8 cellular contexts compared by ENCODE assay signal in the genomic region with DNA sequence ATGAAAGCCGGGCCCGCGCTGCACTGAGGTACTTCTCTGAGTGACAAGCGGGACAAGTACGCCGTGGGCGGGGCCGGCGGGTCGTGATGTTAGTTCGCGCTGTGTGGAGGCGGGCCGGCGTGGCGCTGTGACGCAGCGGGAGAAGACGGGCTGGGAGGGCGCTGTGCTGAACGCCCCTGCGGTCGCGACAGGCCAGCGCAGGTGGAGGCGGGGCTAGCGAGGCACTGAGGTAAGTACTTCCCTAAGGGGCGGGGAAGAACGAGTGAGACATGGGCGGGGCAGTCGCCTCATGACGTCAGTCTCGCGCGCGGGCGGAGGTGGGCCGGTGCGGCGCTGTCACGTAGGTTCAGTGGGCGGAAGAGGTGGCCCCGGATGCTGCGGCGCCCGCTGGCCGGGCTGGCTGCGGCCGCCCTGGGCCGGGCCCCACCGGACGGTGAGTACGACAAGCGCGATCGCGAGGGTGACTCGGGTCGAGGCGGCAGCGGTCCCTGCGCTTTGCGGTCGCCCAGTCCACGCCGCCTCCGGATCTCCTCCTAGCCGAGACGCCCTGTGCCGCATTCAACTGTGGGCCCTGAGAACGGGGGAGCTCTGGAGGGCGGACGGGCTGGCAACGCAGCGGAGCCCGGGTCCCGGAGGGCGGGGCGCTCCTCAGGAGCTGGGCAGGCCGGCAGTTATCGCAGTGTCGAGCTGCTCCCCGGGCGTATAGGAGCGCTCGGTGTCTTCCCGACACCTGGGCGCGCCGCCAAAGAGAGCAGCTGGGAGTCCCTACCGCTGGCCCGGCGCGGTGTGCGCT. TPM values are rescaled to one million over a fixed set of nuclear protein-coding genes. Genes with fewer than 3 reads are reported as not detected.
DNase-seq lines count a peak whose midpoint lies in the region; ATAC-seq and TF ChIP-seq lines count a peak whose summit lies in the region.

A gene with protein sequence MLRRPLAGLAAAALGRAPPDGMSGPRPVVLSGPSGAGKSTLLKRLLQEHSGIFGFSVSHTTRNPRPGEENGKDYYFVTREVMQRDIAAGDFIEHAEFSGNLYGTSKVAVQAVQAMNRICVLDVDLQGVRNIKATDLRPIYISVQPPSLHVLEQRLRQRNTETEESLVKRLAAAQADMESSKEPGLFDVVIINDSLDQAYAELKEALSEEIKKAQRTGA (plus strand): TSS at position 349 of the 793 bp plus-strand sequence. CDS start 24 bp downstream, at position 373.

- H3K9me3 ChIP-seq in SK-N-MC (ENCODE audit: low read depth, low read length), result no peaks in the 10 kb centered on the region
- H3K9me3 ChIP-seq in gastroesophageal sphincter, result no peaks in the 10 kb centered on the region
- no peaks in the 10 kb centered on the region for H3K9me3 ChIP-seq in neutrophil

- no peaks in the 10 kb centered on the region for H3K27me3 ChIP-seq in GM06990 (replicated peaks; ENCODE audit: control insufficient read depth, insufficient read depth, low read length)
- no peaks in the 10 kb centered on the region for H3K27me3 ChIP-seq in gastroesophageal sphincter
- no peaks in the 10 kb centered on the region for H3K27me3 ChIP-seq in neutrophil

- DNase-seq in GM06990 (ENCODE audit: extremely low read depth, insufficient read length) (peak; percentile 100), NB4 (ENCODE audit: low read depth) (peak; percentile 100), SK-N-MC (ENCODE audit: low read depth, low spot score) (peak; percentile 90), substantia nigra (lab: John Stamatoyannopoulos, UW) (peak; percentile 81 to 100 (median 98))
- DNase-seq in activated naive CD4-positive, alpha-beta T cell treated with anti-CD3 and anti-CD28 coated beads, Interleukin-2, amount 10 ng/mL, durations not matched to agents 7 days and 5 days, result peak; percentile 100

- TF ChIP-seq EP300 in gastroesophageal sphincter (IDR thresholded peaks at IDR 0.05), result no peak

- H3K9ac ChIP-seq in SK-N-MC (ENCODE audit: insufficient read length), result peak within 1 kb of the TSS; percentile 78

- H3K36me3 ChIP-seq in GM06990 (ENCODE audit: control insufficient read depth, insufficient read depth, low read length) (peaks cover 1% of the 10 kb centered on the region; the same call in 1 of the 2 replicates), SK-N-MC (ENCODE audit: insufficient read depth, low read length) (no peaks in the 10 kb centered on the region), gastroesophageal sphincter (peaks cover 0 to 13% of the 10 kb centered on the region in 2 donors), neutrophil (peaks cover 9% of the 10 kb centered on the region)

- H3K27me3 Mint-ChIP-seq in activated naive CD4-positive, alpha-beta T cell treated with anti-CD3 and anti-CD28 coated beads, Interleukin-2, amount 10 ng/mL, durations not matched to agents 7 days and 5 days, result peaks cover 20% of the 10 kb centered on the region

- peaks cover 40% of the 10 kb centered on the region for H3K4me1 Mint-ChIP-seq in activated naive CD4-positive, alpha-beta T cell treated with anti-CD3 and anti-CD28 coated beads, Interleukin-2, amount 10 ng/mL, durations not matched to agents 7 days and 5 days

- H3K4me1 ChIP-seq in gastroesophageal sphincter (peaks cover 6 to 55% (median 36%) of the 10 kb centered on the region in 3 donors), neutrophil (ENCODE audit: control insufficient read depth in 1 of 2, insufficient read depth in 1 of 2, low read depth in 1 of 2, low read length in 1 of 2) (peaks cover 41 to 42% of the 10 kb centered on the region in 2 experiments)

- H3K36me3 Mint-ChIP-seq in activated naive CD4-positive, alpha-beta T cell treated with anti-CD3 and anti-CD28 coated beads, Interleukin-2, amount 10 ng/mL, durations not matched to agents 7 days and 5 days, result peaks cover 26% of the 10 kb centered on the region

- ATAC-seq in HG02571 (IDR thresholded peaks at IDR 0.05; ENCODE audit: unreplicated experiment) (peak; percentile 90), gastroesophageal sphincter (peak; percentile 96)

- CTCF ChIA-PET in activated naive CD4-positive, alpha-beta T cell treated with anti-CD3 and anti-CD28 coated beads, Interleukin-2, amount 10 ng/mL, durations not matched to agents 7 days and 5 days (lab: Charles Lee), result interaction anchor here (0.7 to 1.4 kb wide), 4 partner anchors 12 to 141 kb away, joined by 3 to 4 read pairs (median 3); no protein-coding TSS in a partner anchor

- peak within 1 kb of the TSS; percentile 54 for H3K27ac ChIP-seq in SK-N-MC
- peak within 1 kb of the TSS; percentile 87 to 99 (median 95) for H3K27ac ChIP-seq in gastroesophageal sphincter
- H3K27ac ChIP-seq in neutrophil, result peak within 1 kb of the TSS; percentile 98
- peak within 1 kb of the TSS; percentile 90 for H3K27ac ChIP-seq in substantia nigra (ENCODE audit: low read depth, low read length, poor library complexity, severe bottlenecking)

- H3K4me3 ChIP-seq in GM06990 (replicated peaks; ENCODE audit: low read depth, low read length) (peak within 1 kb of the TSS; percentile 93), NB4 (ENCODE audit: low read depth, low read length) (peak within 1 kb of the TSS; percentile 85), SK-N-MC (peak within 1 kb of the TSS; percentile 94), gastroesophageal sphincter (peak within 1 kb of the TSS; percentile 70 to 72), neutrophil (ENCODE audit: low read depth in 1 of 2, low read length in 1 of 2) (peak within 1 kb of the TSS; percentile 83 to 95)

- H3K9me3 Mint-ChIP-seq in activated naive CD4-positive, alpha-beta T cell treated with anti-CD3 and anti-CD28 coated beads, Interleukin-2, amount 10 ng/mL, durations not matched to agents 7 days and 5 days, result no peaks in the 10 kb centered on the region

- no CpG with 5 or more reads among the region's 95 CpGs for WGBS in gastroesophageal sphincter (ENCODE audit: low coverage in 1 of 2), 2 donors

- TF ChIP-seq POLR2A in NB4 (IDR thresholded peaks at IDR 0.05; ENCODE audit: extremely low read depth, insufficient read length), result peak; percentile 71
- peak; percentile 97 to 98 for TF ChIP-seq POLR2A in gastroesophageal sphincter (IDR thresholded peaks at IDR 0.05)

- H3K27ac Mint-ChIP-seq in activated naive CD4-positive, alpha-beta T cell treated with anti-CD3 and anti-CD28 coated beads, Interleukin-2, amount 10 ng/mL, durations not matched to agents 7 days and 5 days, result peak within 1 kb of the TSS; percentile 98

- H3K4me3 Mint-ChIP-seq in activated naive CD4-positive, alpha-beta T cell treated with anti-CD3 and anti-CD28 coated beads, Interleukin-2, amount 10 ng/mL, durations not matched to agents 7 days and 5 days, result peak within 1 kb of the TSS; percentile 98

- TF ChIP-seq CTCF in GM06990 (IDR thresholded peaks at IDR 0.05; ENCODE audit: insufficient read depth, low read length, poor library complexity, severe bottlenecking) (peak; percentile 11), NB4 (IDR thresholded peaks at IDR 0.05; ENCODE audit: low read depth, low read length) (no peak), gastroesophageal sphincter (IDR thresholded peaks at IDR 0.05) (peak in 3 of 4 experiments; percentile 26 to 49 (median 35)), neutrophil (IDR thresholded peaks at IDR 0.05) (peak; percentile 68)

RNA-seq across cellular contexts. Expression of the gene that starts here (rescaled TPM):
- 100 to 1,000 TPM; 234 to 504 (median 299) TPM for total RNA-seq in gastroesophageal sphincter

Comparison
In these comparisons a context has a peak if more than half of its experiments do, and no peak if none do; other contexts are left out.
1. Peak in every context shown above with its lines: DNase-seq, ATAC-seq, H3K4me3 ChIP-seq and H3K27ac ChIP-seq.